ENCODE assay signal across 2 cellular contexts in genomic region chr6:38391909-38392614, GRCh38.
TF ChIP-seq lines count a peak whose summit lies in the region.

No MANE protein-coding gene starts in this region.

TF ChIP-seq in A549, 52 proteins besides CTCF, POLR2A, EP300 and RAD21:
- no peak for TF ChIP-seq TP53 (CRISPR knock-in tag; IDR thresholded peaks at IDR 0.05)
- TF ChIP-seq HOXB13 (CRISPR knock-in tag; IDR thresholded peaks at IDR 0.05; ENCODE audit: low read depth), result no peak

TF ChIP-seq in WTC11, 78 proteins besides CTCF, POLR2A, EP300 and RAD21:
- TF ChIP-seq, protein P1, sequence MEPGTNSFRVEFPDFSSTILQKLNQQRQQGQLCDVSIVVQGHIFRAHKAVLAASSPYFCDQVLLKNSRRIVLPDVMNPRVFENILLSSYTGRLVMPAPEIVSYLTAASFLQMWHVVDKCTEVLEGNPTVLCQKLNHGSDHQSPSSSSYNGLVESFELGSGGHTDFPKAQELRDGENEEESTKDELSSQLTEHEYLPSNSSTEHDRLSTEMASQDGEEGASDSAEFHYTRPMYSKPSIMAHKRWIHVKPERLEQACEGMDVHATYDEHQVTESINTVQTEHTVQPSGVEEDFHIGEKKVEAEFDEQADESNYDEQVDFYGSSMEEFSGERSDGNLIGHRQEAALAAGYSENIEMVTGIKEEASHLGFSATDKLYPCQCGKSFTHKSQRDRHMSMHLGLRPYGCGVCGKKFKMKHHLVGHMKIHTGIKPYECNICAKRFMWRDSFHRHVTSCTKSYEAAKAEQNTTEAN (CRISPR knock-in tag; IDR thresholded peaks at IDR 0.05), result no peak
- TF ChIP-seq NFE2L1 (CRISPR knock-in tag; IDR thresholded peaks at IDR 0.05) (no peak), KAT7 (CRISPR knock-in tag; IDR thresholded peaks at IDR 0.05; ENCODE audit: borderline replicate concordance) (no peak), ZNF232 (CRISPR knock-in tag; IDR thresholded peaks at IDR 0.05) (no peak), JAZF1 (CRISPR knock-in tag; IDR thresholded peaks at IDR 0.05) (no peak), NR1H2 (CRISPR knock-in tag; IDR thresholded peaks at IDR 0.05) (no peak), FOXP4 (CRISPR knock-in tag; IDR thresholded peaks at IDR 0.05) (no peak), ETV6 (CRISPR knock-in tag; IDR thresholded peaks at IDR 0.05) (no peak), ZNF671 (CRISPR knock-in tag; IDR thresholded peaks at IDR 0.05) (no peak), MYBL2 (CRISPR knock-in tag; IDR thresholded peaks at IDR 0.05) (no peak), GABPB1 (CRISPR knock-in tag; IDR thresholded peaks at IDR 0.05) (no peak), ZNF121 (CRISPR knock-in tag; IDR thresholded peaks at IDR 0.05) (no peak), NR2C2 (CRISPR knock-in tag; IDR thresholded peaks at IDR 0.05) (no peak), EMX1 (CRISPR knock-in tag; IDR thresholded peaks at IDR 0.05) (no peak), ESRRA (CRISPR knock-in tag; IDR thresholded peaks at IDR 0.05; ENCODE audit: borderline replicate concordance) (no peak)
- TF ChIP-seq, protein P2, sequence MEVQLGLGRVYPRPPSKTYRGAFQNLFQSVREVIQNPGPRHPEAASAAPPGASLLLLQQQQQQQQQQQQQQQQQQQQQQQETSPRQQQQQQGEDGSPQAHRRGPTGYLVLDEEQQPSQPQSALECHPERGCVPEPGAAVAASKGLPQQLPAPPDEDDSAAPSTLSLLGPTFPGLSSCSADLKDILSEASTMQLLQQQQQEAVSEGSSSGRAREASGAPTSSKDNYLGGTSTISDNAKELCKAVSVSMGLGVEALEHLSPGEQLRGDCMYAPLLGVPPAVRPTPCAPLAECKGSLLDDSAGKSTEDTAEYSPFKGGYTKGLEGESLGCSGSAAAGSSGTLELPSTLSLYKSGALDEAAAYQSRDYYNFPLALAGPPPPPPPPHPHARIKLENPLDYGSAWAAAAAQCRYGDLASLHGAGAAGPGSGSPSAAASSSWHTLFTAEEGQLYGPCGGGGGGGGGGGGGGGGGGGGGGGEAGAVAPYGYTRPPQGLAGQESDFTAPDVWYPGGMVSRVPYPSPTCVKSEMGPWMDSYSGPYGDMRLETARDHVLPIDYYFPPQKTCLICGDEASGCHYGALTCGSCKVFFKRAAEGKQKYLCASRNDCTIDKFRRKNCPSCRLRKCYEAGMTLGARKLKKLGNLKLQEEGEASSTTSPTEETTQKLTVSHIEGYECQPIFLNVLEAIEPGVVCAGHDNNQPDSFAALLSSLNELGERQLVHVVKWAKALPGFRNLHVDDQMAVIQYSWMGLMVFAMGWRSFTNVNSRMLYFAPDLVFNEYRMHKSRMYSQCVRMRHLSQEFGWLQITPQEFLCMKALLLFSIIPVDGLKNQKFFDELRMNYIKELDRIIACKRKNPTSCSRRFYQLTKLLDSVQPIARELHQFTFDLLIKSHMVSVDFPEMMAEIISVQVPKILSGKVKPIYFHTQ (CRISPR knock-in tag; IDR thresholded peaks at IDR 0.05), result no peak
